1 cellular context compared by ENCODE assay signal in genomic region chr2:24009680-24010476, GRCh38.
TF ChIP-seq lines count a peak whose summit lies in the region.

Gene MFSD2B (plus strand): TSS chr2:24010085. CDS start chr2:24010097, 12 bp downstream.

TF ChIP-seq in HepG2, 621 proteins besides CTCF, POLR2A, EP300 and RAD21 (continued from another document):
- TF ChIP-seq ZNF687 (CRISPR knock-in tag; IDR thresholded peaks at IDR 0.05), result peak; percentile 69; the same call in 1 of the 2 replicates
- TF ChIP-seq ZNF337 (CRISPR knock-in tag; IDR thresholded peaks at IDR 0.05; ENCODE audit: borderline replicate concordance, low read depth), result no peak
- TF ChIP-seq PHF8 (CRISPR knock-in tag; IDR thresholded peaks at IDR 0.05), result 0 out of 2 replicates have a peak, but pooled peaks have one; percentile 27
- no peak for TF ChIP-seq TAF1 (CRISPR knock-in tag; IDR thresholded peaks at IDR 0.05)
- TF ChIP-seq ZNF773 (CRISPR knock-in tag; IDR thresholded peaks at IDR 0.05; ENCODE audit: borderline replicate concordance), result no peak
- no peak for TF ChIP-seq PHF20 (CRISPR knock-in tag; IDR thresholded peaks at IDR 0.05)
- TF ChIP-seq ZNF430 (CRISPR knock-in tag; IDR thresholded peaks at IDR 0.05), result no peak
- no peak for TF ChIP-seq FIP1L1 (IDR thresholded peaks at IDR 0.05; ENCODE audit: borderline replicate concordance, insufficient read depth, low read depth, low read length)
- TF ChIP-seq AHR (CRISPR knock-in tag; IDR thresholded peaks at IDR 0.05), result no peak
- TF ChIP-seq ZNF777 (CRISPR knock-in tag; IDR thresholded peaks at IDR 0.05), result peak; percentile 29; the same call in 1 of the 2 replicates
- TF ChIP-seq THRA (CRISPR knock-in tag; IDR thresholded peaks at IDR 0.05; ENCODE audit: borderline replicate concordance), result no peak
- TF ChIP-seq ZFY (CRISPR knock-in tag; IDR thresholded peaks at IDR 0.05), result peak; percentile 20; the same call in 1 of the 2 replicates
TF ChIP-seq in HepG2: peak in this region for 12.
